ENCODE assay signal across 8 cellular contexts in genomic region chr17:45144199-45145034, GRCh38. TPM values are rescaled to one million over a fixed set of nuclear protein-coding genes. Genes with fewer than 3 reads are reported as not detected.
DNase-seq lines count a peak whose midpoint lies in the region; ATAC-seq and TF ChIP-seq lines count a peak whose summit lies in the region.

No MANE protein-coding gene starts in this region.

- no peak for ATAC-seq in CD8-positive, alpha-beta T cell
- ATAC-seq in T-cell (replicated peaks in 1 of 4) (no peak), GM21515 (IDR thresholded peaks at IDR 0.05; ENCODE audit: unreplicated experiment) (no peak), HG03108 (IDR thresholded peaks at IDR 0.05; ENCODE audit: unreplicated experiment) (no peak)

- no peaks in the 10 kb centered on the region for H3K27me3 ChIP-seq in CD8-positive, alpha-beta T cell (ENCODE audit: insufficient read depth, low read length)
- no peaks in the 10 kb centered on the region for H3K27me3 ChIP-seq in Karpas-422 (ENCODE audit: low read length)

- TF ChIP-seq CTCF in CD8-positive, alpha-beta T cell (IDR thresholded peaks at IDR 0.05): no peak
- no peak for TF ChIP-seq CTCF in fibroblast of mammary gland (conservative IDR thresholded peaks at IDR 0.05; ENCODE audit: control insufficient read depth, insufficient read depth, low read depth, low read length)

- CTCF ChIA-PET in CD8-positive, alpha-beta T cell (lab: Charles Lee): interaction anchor here (1.6 to 3.8 kb wide), 2 partner anchors 9 to 53 kb away, joined by 4 to 39 read pairs; partner anchors contain the start of gene ACBD4
- CTCF ChIA-PET in T-cell (lab: Charles Lee): interaction anchor here (1.1 to 2.4 kb wide), 2 partner anchors 9 kb away, joined by 3 to 13 read pairs; partner anchors contain the start of gene ACBD4 (in 2 of the 2)

- no peaks in the 10 kb centered on the region for H3K36me3 ChIP-seq in CD8-positive, alpha-beta T cell (ENCODE audit: insufficient read depth, low read length)
- H3K36me3 ChIP-seq in Karpas-422 (ENCODE audit: insufficient read depth, low read length): no peaks in the 10 kb centered on the region

- POLR2A ChIA-PET in CD8-positive, alpha-beta T cell (lab: Charles Lee): interaction anchor here (0.9 to 1.2 kb wide), 4 partner anchors 9 to 27 kb away, joined by 3 to 5 read pairs (median 4); partner anchors contain the start of gene ACBD4
- POLR2A ChIA-PET in T-cell (lab: Charles Lee): interaction anchor here in 1 of 2 donors (0.6 kb wide), 1 partner anchor 29 kb away, joined by 3 read pairs; no protein-coding TSS in a partner anchor

- H3K9me3 ChIP-seq in CD8-positive, alpha-beta T cell (ENCODE audit: low read length): no peaks in the 10 kb centered on the region
- H3K9me3 ChIP-seq in Karpas-422 (ENCODE audit: low read length): no peaks in the 10 kb centered on the region

- H3K4me2 ChIP-seq in Karpas-422 (ENCODE audit: low read depth, low read length, poor library complexity, severe bottlenecking): no peak overlapping the region

- peak overlapping the region; percentile 44 for H3K4me3 ChIP-seq in CD8-positive, alpha-beta T cell (ENCODE audit: low read depth, low read length)
- H3K4me3 ChIP-seq in fibroblast of mammary gland (ENCODE audit: control insufficient read depth, low read depth, low read length) (peak overlapping the region; percentile 44), Karpas-422 (ENCODE audit: low read length) (no peak overlapping the region)

- peaks cover 7% of the 10 kb centered on the region; the same call in 1 of the 2 replicates for H4K20me1 ChIP-seq in Karpas-422 (ENCODE audit: insufficient read depth, low read depth, low read length)

- peaks cover 10% of the 10 kb centered on the region for H3K36me3 Mint-ChIP-seq in CD8-positive, alpha-beta T cell
- H3K36me3 Mint-ChIP-seq in T-cell: no peaks in the 10 kb centered on the region

- peaks cover 41% of the 10 kb centered on the region for H3K4me1 Mint-ChIP-seq in CD8-positive, alpha-beta T cell (ENCODE audit: low read depth)
- H3K4me1 Mint-ChIP-seq in T-cell: peaks cover 45 to 60% (median 48%) of the 10 kb centered on the region in 3 donors

- H3K27ac ChIP-seq in CD8-positive, alpha-beta T cell (ENCODE audit: low read depth, low read length): no peak overlapping the region
- no peak overlapping the region for H3K27ac ChIP-seq in Karpas-422 (ENCODE audit: low read length)

- no peak overlapping the region for H3K9ac ChIP-seq in Karpas-422 (ENCODE audit: low read length)

- intact Hi-C loops in CD8-positive, alpha-beta T cell (cut with DNase I, micrococcal nuclease): loop anchor here in 1 of 2 experiments (5.0 kb wide), 1 partner anchor 367 kb away; no protein-coding TSS in a partner anchor

- H3K9me2 ChIP-seq in Karpas-422 (replicated peaks; ENCODE audit: insufficient read depth, low read length): no peaks in the 10 kb centered on the region

- peaks cover 28% of the 10 kb centered on the region for H3K4me1 ChIP-seq in CD8-positive, alpha-beta T cell (ENCODE audit: insufficient read depth, low read length)
- H3K4me1 ChIP-seq in Karpas-422 (ENCODE audit: low read length): peaks cover 23% of the 10 kb centered on the region

- peak overlapping the region; percentile 62 for H3K27ac Mint-ChIP-seq in CD8-positive, alpha-beta T cell
- peak overlapping the region; percentile 79 to 82 for H3K27ac Mint-ChIP-seq in T-cell

- no peaks in the 10 kb centered on the region for H3K27me3 Mint-ChIP-seq in CD8-positive, alpha-beta T cell (ENCODE audit: low read depth)
- H3K27me3 Mint-ChIP-seq in T-cell: peaks cover 0 to 2% of the 10 kb centered on the region in 2 donors

- no peaks in the 10 kb centered on the region for H3K9me3 Mint-ChIP-seq in CD8-positive, alpha-beta T cell
- H3K9me3 Mint-ChIP-seq in T-cell: no peaks in the 10 kb centered on the region

- no peak overlapping the region for H2AFZ ChIP-seq in Karpas-422 (ENCODE audit: low read length)

- no peaks in the 10 kb centered on the region for H3K79me2 ChIP-seq in Karpas-422 (ENCODE audit: low read length)

- peak overlapping the region; percentile 76 for H3K4me3 Mint-ChIP-seq in CD8-positive, alpha-beta T cell
- H3K4me3 Mint-ChIP-seq in T-cell: peak overlapping the region; percentile 67 to 100 (median 68)

- DNase-seq in CD8-positive, alpha-beta T cell: no peak
- DNase-seq in T-cell: peak in 1 of 34 experiments; percentile 24
- DNase-seq in fibroblast of mammary gland (ENCODE audit: low read depth): no peak
- peak in 31 of 56 donors; percentile 10 to 77 (median 53) for DNase-seq in nucleus accumbens (lab: John Stamatoyannopoulos, UW)
- DNase-seq in Karpas-422: no peak
- DNase-seq in glomerular visceral epithelial cell (ENCODE audit: extremely low spot score): no peak

RNA-seq across cellular contexts. Expression of gene HEXIM1, which starts 3.9 kb away (rescaled TPM):
- 10 to 100 TPM; 76.5 to 77.2 TPM for total RNA-seq in CD8-positive, alpha-beta T cell
- total RNA-seq in T-cell: 10 to 100 TPM; 32.3 to 55.9 (median 34.5) TPM
- 3.5 and 3.7 TPM in 2 replicates for total RNA-seq in Karpas-422 (2014; rRNA removed; shearing (Covaris generic); ENCODE audit: low replicate concordance)

RNA-seq across cellular contexts. Expression of gene ACBD4, which starts 8.9 kb away (rescaled TPM):
- total RNA-seq in CD8-positive, alpha-beta T cell: 10 to 100 TPM; 15.5 to 19.3 TPM
- total RNA-seq in T-cell: 10 to 100 TPM; 28.4 to 48.5 (median 38.9) TPM
- 11.4 and 13.4 TPM in 2 replicates for total RNA-seq in Karpas-422 (2014; rRNA removed; shearing (Covaris generic); ENCODE audit: low replicate concordance)

RNA-seq across cellular contexts. Expression of gene PLCD3, which starts 12.1 kb away (rescaled TPM):
- 1 to 10 TPM; 2.2 to 4.3 TPM for total RNA-seq in CD8-positive, alpha-beta T cell
- 1 to 10 TPM; 3.1 to 9.9 (median 4.8) TPM for total RNA-seq in T-cell
- 0.45 TPM in 1 of 2 replicates, not detected in the other for total RNA-seq in Karpas-422 (2014; rRNA removed; shearing (Covaris generic); ENCODE audit: low replicate concordance)

RNA-seq across cellular contexts. Expression of gene HEXIM2, which starts 17.3 kb away (rescaled TPM):
- total RNA-seq in CD8-positive, alpha-beta T cell: 1 to 10 TPM; 1.2 to 1.4 TPM
- 1 to 10 TPM; 2.0 to 5.8 (median 3.3) TPM for total RNA-seq in T-cell
- 1.4 and 14.3 TPM in 2 replicates for total RNA-seq in Karpas-422 (2014; rRNA removed; shearing (Covaris generic); ENCODE audit: low replicate concordance)

Comparison
In these comparisons a context has a peak if more than half of its experiments do, and no peak if none do; other contexts are left out.
1. DNase-seq: peak in nucleus accumbens (31 of 56); none in CD8-positive, alpha-beta T cell (0 of 7), fibroblast of mammary gland (single experiment), Karpas-422 (single experiment) and glomerular visceral epithelial cell (single experiment).